17 cellular contexts compared by ENCODE assay signal in genomic region chr3:136503056-136503455, GRCh38.
"Had no signal": no experiment of that assay in that cellular context is flagged by ENCODE, and none has a peak within 500 bp of the region (broad histone marks: within the 10 kb centered on the region; RNA-seq: fewer than 3 reads in every experiment).

No MANE protein-coding gene starts in this region.

- H3K27ac Mint-ChIP-seq: stimulated activated naive B cell treated with anti-CD40 and anti-IgM and Interleukin-4, amounts not matched to agents 10 μg/mL and 1 μg/mL and 100 μg/mL, for 72 hours; stimulated activated naive CD8-positive, alpha-beta T cell treated with anti-CD3 and anti-CD28 coated beads, Interleukin-15, amount 100 ng/mL, for 72 hours had no signal

- H3K9me3 ChIP-seq: sigmoid colon, testis, tibial nerve had no signal

- H3K27me3 Mint-ChIP-seq: naive B cell; stimulated activated naive B cell treated with anti-CD40 and anti-IgM and Interleukin-4, amounts not matched to agents 10 μg/mL and 1 μg/mL and 100 μg/mL, for 72 hours; stimulated activated naive CD8-positive, alpha-beta T cell treated with anti-CD3 and anti-CD28 coated beads, Interleukin-15, amount 100 ng/mL, for 72 hours had no signal

- H3K27ac ChIP-seq: coronary artery, sigmoid colon, skin epidermis, testis, tibial nerve had no signal

- H3K27me3 ChIP-seq: sigmoid colon, testis, tibial nerve had no signal

- ATAC-seq: stimulated activated naive B cell treated with anti-CD40 and anti-IgM and Interleukin-4, amounts not matched to agents 10 μg/mL and 1 μg/mL and 100 μg/mL, for 72 hours; stimulated activated naive CD8-positive, alpha-beta T cell treated with anti-CD3 and anti-CD28 coated beads, Interleukin-15, amount 100 ng/mL, for 72 hours had no signal

- DNase-seq: effector CD4-positive, alpha-beta T cell; foreskin melanocyte; head of caudate nucleus; hippocampal formation; kidney glomerular epithelial cell; mesendoderm; naive B cell; posterior cingulate gyrus; sigmoid colon; stimulated activated CD4-positive, alpha-beta T cell treated with anti-CD3 and anti-CD28 coated beads, Interleukin-2, amount 100 ng/mL, for 24 hours; stimulated activated CD4-positive, alpha-beta T cell treated with anti-CD3 and anti-CD28 coated beads, Interleukin-4, amount 100 ng/mL, for 4 hours; stimulated activated naive B cell treated with anti-CD40 and anti-IgM and Interleukin-4, amounts not matched to agents 10 μg/mL and 1 μg/mL and 100 μg/mL, for 72 hours; stimulated activated naive CD8-positive, alpha-beta T cell treated with anti-CD3 and anti-CD28 coated beads, Interleukin-15, amount 100 ng/mL, for 72 hours; testis had no signal

- H3K4me3 ChIP-seq: coronary artery, sigmoid colon, skin epidermis, testis, tibial nerve had no signal

- H3K4me1 Mint-ChIP-seq: stimulated activated naive CD8-positive, alpha-beta T cell treated with anti-CD3 and anti-CD28 coated beads, Interleukin-15, amount 100 ng/mL, for 72 hours had no signal

- H3K9me3 Mint-ChIP-seq: naive B cell; stimulated activated naive B cell treated with anti-CD40 and anti-IgM and Interleukin-4, amounts not matched to agents 10 μg/mL and 1 μg/mL and 100 μg/mL, for 72 hours; stimulated activated naive CD8-positive, alpha-beta T cell treated with anti-CD3 and anti-CD28 coated beads, Interleukin-15, amount 100 ng/mL, for 72 hours had no signal

- H3K4me3 Mint-ChIP-seq: naive B cell; stimulated activated naive B cell treated with anti-CD40 and anti-IgM and Interleukin-4, amounts not matched to agents 10 μg/mL and 1 μg/mL and 100 μg/mL, for 72 hours; stimulated activated naive CD8-positive, alpha-beta T cell treated with anti-CD3 and anti-CD28 coated beads, Interleukin-15, amount 100 ng/mL, for 72 hours had no signal

- H3K4me1 ChIP-seq: sigmoid colon, testis had no signal
